In the genomic region with DNA sequence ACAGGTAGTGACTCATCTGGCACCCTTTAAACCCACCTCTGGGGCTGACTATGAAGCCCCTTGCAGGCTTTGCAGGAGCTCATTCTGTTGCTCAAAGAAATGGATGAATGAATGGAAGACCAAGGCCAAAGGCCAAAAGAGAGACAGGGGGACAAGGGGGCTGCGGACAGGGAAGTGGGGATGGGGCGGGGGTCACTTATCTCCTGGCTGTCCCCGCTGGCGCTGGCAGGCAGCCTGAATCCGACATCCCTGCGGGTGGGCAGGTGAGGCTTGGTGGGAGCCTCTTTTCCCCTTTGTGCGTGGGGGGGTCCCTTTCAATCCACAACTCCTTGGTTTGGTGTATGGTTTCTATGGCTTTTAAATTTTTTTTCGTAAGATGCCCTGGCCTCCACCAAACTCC, we compare ENCODE assay signal across 9 cellular contexts.
"Had no signal": no experiment of that assay in that cellular context is flagged by ENCODE, and none has a peak within 500 bp of the region (broad histone marks: within the 10 kb centered on the region; RNA-seq: fewer than 3 reads in every experiment).

No MANE protein-coding gene starts in this region.

- H3K9ac ChIP-seq: GM23248 had no signal

- DNase-seq: GM23248, GOT3, H7, HFFc6 had no signal

- ATAC-seq: HCT116, HepG2 had no signal

- H2AFZ ChIP-seq: GM23248 had no signal

- H3K4me1 ChIP-seq: HAP-1 had no signal

- FAIRE-seq: HepG2 had no signal

- H3K27ac Mint-ChIP-seq: HFFc6, IgD-negative memory B cell had no signal

- H3K27ac ChIP-seq: GM23248, HL-60 had no signal

- H3K36me3 ChIP-seq: HAP-1 had no signal

- H3K4me3 ChIP-seq: GM23248, HAP-1 had no signal

- H3K36me3 Mint-ChIP-seq: IgD-negative memory B cell had no signal

- H3K9me3 ChIP-seq: HAP-1 had no signal

- H3K4me3 Mint-ChIP-seq: HFFc6, IgD-negative memory B cell had no signal
